In the genomic region with DNA sequence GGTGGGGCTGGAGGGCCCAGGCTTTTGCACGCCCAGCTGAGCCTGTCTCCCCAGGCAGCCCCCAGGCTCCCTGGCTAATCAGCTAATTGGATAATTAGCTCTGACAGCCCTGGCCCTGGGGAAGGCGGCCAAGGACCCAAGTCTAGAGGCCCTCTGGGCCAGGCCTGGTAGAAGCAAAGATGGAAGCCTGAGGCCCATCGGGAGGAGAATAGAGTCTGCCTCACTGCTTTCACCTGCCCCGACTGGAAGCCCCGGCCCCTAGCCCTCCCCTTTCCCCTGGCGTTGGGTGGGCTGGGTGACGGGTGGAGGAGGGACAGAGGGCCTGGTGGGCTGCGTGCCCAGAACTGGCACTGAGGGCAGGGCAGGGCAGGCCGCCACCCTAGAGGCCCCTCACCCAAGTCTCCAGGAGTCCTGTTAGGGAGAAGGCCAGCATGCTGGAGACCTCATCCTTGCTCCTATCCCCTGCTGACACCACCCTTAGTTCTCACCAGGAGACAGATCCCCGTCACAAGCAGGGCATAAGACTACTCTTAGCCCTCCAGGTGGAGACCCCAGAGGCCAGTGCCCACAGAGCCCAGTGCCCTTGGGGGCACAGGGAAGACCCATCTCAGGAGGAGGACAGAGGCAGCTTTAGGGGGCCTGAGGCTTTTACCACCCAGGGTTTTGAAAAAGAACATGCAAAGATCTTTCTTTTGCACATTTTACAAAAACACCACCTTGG, we compare ENCODE assay signal across 1 cellular context.
TF ChIP-seq lines count a peak whose summit lies in the region.

No MANE protein-coding gene starts in this region.

TF ChIP-seq in endothelial cell of umbilical vein, 7 proteins besides CTCF, POLR2A, EP300 and RAD21:
- TF ChIP-seq, protein P1, sequence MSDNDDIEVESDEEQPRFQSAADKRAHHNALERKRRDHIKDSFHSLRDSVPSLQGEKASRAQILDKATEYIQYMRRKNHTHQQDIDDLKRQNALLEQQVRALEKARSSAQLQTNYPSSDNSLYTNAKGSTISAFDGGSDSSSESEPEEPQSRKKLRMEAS (IDR thresholded peaks at IDR 0.05; ENCODE audit: insufficient read depth, insufficient read length), result no peak
- TF ChIP-seq FOS (IDR thresholded peaks at IDR 0.05; ENCODE audit: borderline replicate concordance, insufficient read depth, low read length) (no peak), JUN (IDR thresholded peaks at IDR 0.05; ENCODE audit: borderline replicate concordance, insufficient read depth, insufficient read length, low read depth) (no peak), EZH2 (IDR thresholded peaks at IDR 0.05; ENCODE audit: borderline replicate concordance, low read depth, low read length, severe bottlenecking) (no peak), MYC (IDR thresholded peaks at IDR 0.05; ENCODE audit: low read depth, low read length) (no peak), POLR2AphosphoS5 (IDR thresholded peaks at IDR 0.05; ENCODE audit: insufficient read depth, low read depth, low read length) (no peak), GATA2 (IDR thresholded peaks at IDR 0.05; ENCODE audit: insufficient read depth, insufficient read length, low read depth, low read length) (no peak)
